8 cellular contexts compared by ENCODE assay signal in genomic region chr6:56693246-56693607, GRCh38. TPM values are rescaled to one million over a fixed set of nuclear protein-coding genes. Genes with fewer than 3 reads are reported as not detected.
DNase-seq lines count a peak whose midpoint lies in the region; ATAC-seq, FAIRE-seq and TF ChIP-seq lines count a peak whose summit lies in the region.

No MANE protein-coding gene starts in this region.

- H3K9me3 Mint-ChIP-seq in astrocyte (ENCODE audit: unreplicated experiment) = no peaks in the 10 kb centered on the region

- peak; percentile 94 for FAIRE-seq in astrocyte (lab: Jason Lieb, UNC)

- no peak for TF ChIP-seq CTCF in HEK293 (tag by site-specific recombination; IDR thresholded peaks at IDR 0.05)
- TF ChIP-seq CTCF in astrocyte (IDR thresholded peaks at IDR 0.05; ENCODE audit: insufficient read depth, low read depth, low read length) = no peak
- TF ChIP-seq CTCF in thoracic aorta (IDR thresholded peaks at IDR 0.05) = no peak

- H3K36me3 Mint-ChIP-seq in astrocyte (ENCODE audit: low read depth, unreplicated experiment) = peaks cover 14% of the 10 kb centered on the region

- ATAC-seq in thoracic aorta (ENCODE audit: insufficient number of reproducible peaks, low FRiP score, low read depth) = peak; percentile 26
- no peak for ATAC-seq in HG03097 (IDR thresholded peaks at IDR 0.05; ENCODE audit: low FRiP score, unreplicated experiment)
- ATAC-seq in GM21423 (IDR thresholded peaks at IDR 0.05; ENCODE audit: unreplicated experiment) = no peak
- ATAC-seq in GM21447 (IDR thresholded peaks at IDR 0.05; ENCODE audit: unreplicated experiment) = no peak

- no peaks in the 10 kb centered on the region for H3K27me3 Mint-ChIP-seq in astrocyte (ENCODE audit: low read depth, unreplicated experiment)

- H3K4me3 Mint-ChIP-seq in astrocyte (ENCODE audit: unreplicated experiment) = no peak overlapping the region

- H3K9me3 ChIP-seq in HEK293 (ENCODE audit: control insufficient read depth, insufficient read depth, low read depth, low read length) (no peaks in the 10 kb centered on the region), astrocyte (ENCODE audit: insufficient read depth, low read depth, low read length) (no peaks in the 10 kb centered on the region), thoracic aorta (no peaks in the 10 kb centered on the region)

- no peak overlapping the region for H3K4me3 ChIP-seq in HEK293 (ENCODE audit: low read depth, low read length)
- H3K4me3 ChIP-seq in astrocyte (ENCODE audit: insufficient read depth, low read depth, low read length) = peak overlapping the region; percentile 41
- peak overlapping the region; percentile 54 for H3K4me3 ChIP-seq in thoracic aorta

- H3K9ac ChIP-seq in astrocyte (ENCODE audit: low read length) = peak overlapping the region; percentile 66

- 0 out of 2 replicates have a peak overlapping the region, but pooled peaks have one; percentile 8 for H3K27ac ChIP-seq in HEK293 (ENCODE audit: extremely low read depth, low read depth, low read length)
- peak overlapping the region; percentile 79 for H3K27ac ChIP-seq in astrocyte (ENCODE audit: low read depth, low read length)
- H3K27ac ChIP-seq in thoracic aorta = peak overlapping the region; percentile 70 to 80

- H3K27me3 ChIP-seq in astrocyte (ENCODE audit: insufficient read depth, low read length) (no peaks in the 10 kb centered on the region), thoracic aorta (replicated peaks; ENCODE audit: insufficient read depth) (no peaks in the 10 kb centered on the region)

- H3K36me3 ChIP-seq in HEK293 (ENCODE audit: control insufficient read depth in 2 of 2, insufficient read depth in 1 of 2, low read length in 2 of 2) (no peaks in the 10 kb centered on the region), astrocyte (ENCODE audit: insufficient read depth, low read length) (no peaks in the 10 kb centered on the region), thoracic aorta (no peaks in the 10 kb centered on the region)

- no peak overlapping the region for H2AFZ ChIP-seq in astrocyte (ENCODE audit: low read depth, low read length)

- DNase-seq in astrocyte (ENCODE audit: low read depth) = peak; percentile 93
- peak; percentile 85 for DNase-seq in kidney glomerular epithelial cell (lab: John Stamatoyannopoulos, UW)
- DNase-seq in thoracic aorta (ENCODE audit: low spot score) = peak; percentile 38
- no peak for DNase-seq in AG08396 (ENCODE audit: low spot score)

- H3K79me2 ChIP-seq in astrocyte (ENCODE audit: insufficient read depth, low read length) = peaks cover 49% of the 10 kb centered on the region

- peaks cover 29% of the 10 kb centered on the region for H3K4me1 ChIP-seq in HEK293 (ENCODE audit: control insufficient read depth, insufficient read depth, low read length)
- H3K4me1 ChIP-seq in astrocyte (ENCODE audit: insufficient read depth, low read length) = peaks cover 45% of the 10 kb centered on the region
- H3K4me1 ChIP-seq in thoracic aorta (ENCODE audit: control insufficient read depth in 1 of 2, low read depth in 2 of 2) = peaks cover 13 to 50% of the 10 kb centered on the region in 2 donors

- peaks cover 51% of the 10 kb centered on the region for H3K4me1 Mint-ChIP-seq in astrocyte (ENCODE audit: low read depth, unreplicated experiment)

- H3K4me2 ChIP-seq in astrocyte (ENCODE audit: low read length) = peak overlapping the region; percentile 76

- POLR2A ChIA-PET in HEK293 (lab: Yijun Ruan, JAX) = interaction anchor here (0.7 kb wide), 1 partner anchor 153 kb away, joined by 6 read pairs; no protein-coding TSS in a partner anchor

- peak overlapping the region; percentile 35 for H3K27ac Mint-ChIP-seq in astrocyte (ENCODE audit: unreplicated experiment)

- CTCF ChIA-PET in HEK293 (lab: Yijun Ruan, JAX) = interaction anchor here (0.7 to 6.5 kb wide), 13 partner anchors 11 to 366 kb away, joined by 3 to 37 read pairs (median 3); no protein-coding TSS in a partner anchor

- no peaks in the 10 kb centered on the region for H4K20me1 ChIP-seq in astrocyte (ENCODE audit: insufficient read depth, low read length)

TF ChIP-seq in HEK293, 187 proteins besides CTCF, POLR2A, EP300 and RAD21 (continues in another document):
- peak; percentile 66 for TF ChIP-seq PRDM1 (tag by site-specific recombination; IDR thresholded peaks at IDR 0.05)
- no peak for TF ChIP-seq INSM2 (tag by site-specific recombination; IDR thresholded peaks at IDR 0.05)
- TF ChIP-seq ZNF112 (tag by site-specific recombination; IDR thresholded peaks at IDR 0.05) = no peak
- TF ChIP-seq ZNF670 (tag by site-specific recombination; IDR thresholded peaks at IDR 0.05; ENCODE audit: low read depth) = no peak
- TF ChIP-seq ZNF513 (tag by site-specific recombination; IDR thresholded peaks at IDR 0.05) = peak; percentile 43; the same call in 1 of the 2 replicates
- no peak for TF ChIP-seq REST (tag by site-specific recombination; IDR thresholded peaks at IDR 0.05)
- no peak for TF ChIP-seq ELK4 (IDR thresholded peaks at IDR 0.05; ENCODE audit: borderline replicate concordance, low read depth, low read length)
- TF ChIP-seq ZBTB20 (tag by site-specific recombination; IDR thresholded peaks at IDR 0.05) = no peak
- TF ChIP-seq ZNF707 (tag by site-specific recombination; IDR thresholded peaks at IDR 0.05) = no peak
- TF ChIP-seq ZSCAN4 (tag by site-specific recombination; IDR thresholded peaks at IDR 0.05) = 0 out of 2 replicates have a peak, but pooled peaks have one; percentile 15
- no peak for TF ChIP-seq ZNF416 (tag by site-specific recombination; IDR thresholded peaks at IDR 0.05)
- TF ChIP-seq KLF10 (tag by site-specific recombination; IDR thresholded peaks at IDR 0.05) = no peak

RNA-seq across cellular contexts. Expression of gene DST, which starts 50.5 kb away (rescaled TPM):
- total RNA-seq in astrocyte (352 and 442 TPM in 2 replicates), thoracic aorta (100 to 1,000 TPM; 443 to 489 TPM)

Comparison
In these comparisons a context has a peak if more than half of its experiments do, and no peak if none do; other contexts are left out.
1. H3K27ac ChIP-seq: peak in every context shown above with its lines; median percentile 79 in astrocyte; 75 in thoracic aorta; 8 in HEK293.